ENCODE assay signal across 21 cellular contexts in the genomic region with DNA sequence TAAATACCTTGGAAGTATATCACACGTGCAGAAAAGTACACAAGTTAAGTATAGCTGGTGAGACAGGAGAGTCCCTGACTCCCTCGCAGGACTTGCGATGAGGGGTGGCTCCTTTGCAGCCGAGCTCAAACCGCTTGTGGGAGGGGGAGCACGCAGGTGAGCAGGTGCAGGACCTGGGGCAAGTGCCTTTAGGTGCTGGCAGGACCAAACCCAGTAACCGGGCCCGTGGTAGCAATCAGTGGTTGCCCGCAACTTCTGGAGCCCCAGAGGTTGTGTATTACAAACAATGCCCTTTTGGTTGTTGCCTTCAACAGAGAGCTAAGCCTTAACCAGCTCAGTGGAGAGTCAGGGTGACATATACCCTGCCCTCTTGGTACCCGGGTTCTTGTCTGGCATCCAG.
DNase-seq lines count a peak whose midpoint lies in the region; ATAC-seq, FAIRE-seq and TF ChIP-seq lines count a peak whose summit lies in the region.
"Had no signal": no experiment of that assay in that cellular context is flagged by ENCODE, and none has a peak within 500 bp of the region (broad histone marks: within the 10 kb centered on the region; RNA-seq: fewer than 3 reads in every experiment).

No MANE protein-coding gene starts in this region.

- no peaks in the 10 kb centered on the region for H3K27me3 Mint-ChIP-seq in endodermal cell (ENCODE audit: insufficient read depth)

- TF ChIP-seq CTCF in kidney (IDR thresholded peaks at IDR 0.05; ENCODE audit: borderline replicate concordance, extremely low read depth, insufficient read depth) (no peak), spleen (IDR thresholded peaks at IDR 0.05 in 8 of 11, conservative IDR thresholded peaks at IDR 0.05 in 3 of 11) (no peak), breast epithelium (IDR thresholded peaks at IDR 0.05) (no peak), endodermal cell (conservative IDR thresholded peaks at IDR 0.05) (no peak)

- TF ChIP-seq POLR2A in spleen (IDR thresholded peaks at IDR 0.05) (no peak), breast epithelium (IDR thresholded peaks at IDR 0.05) (no peak)

- no peaks in the 10 kb centered on the region for H3K9me3 Mint-ChIP-seq in endodermal cell
- H3K9me3 Mint-ChIP-seq: CD4-positive, alpha-beta T cell; CD8-positive, alpha-beta memory T cell; GM23338; H9 had no signal

- ATAC-seq in right cardiac atrium = no peak
- no peak for ATAC-seq in left cardiac atrium
- ATAC-seq: GM23338, HCT116 had no signal

- intact Hi-C loops in right cardiac atrium (cut with DNase I) = no loop called here
- intact Hi-C loops in left cardiac atrium (cut with DNase I) = no loop called here
- intact Hi-C loops in kidney (cut with DNase I) = no loop called here
- intact Hi-C loops in spleen (cut with DNase I; ENCODE audit: low total_unique reads) = no loop called here
- intact Hi-C loops in breast epithelium (cut with DNase I; ENCODE audit: low total_unique reads) = no loop called here

- H3K27ac Mint-ChIP-seq in endodermal cell = no peak overlapping the region
- H3K27ac Mint-ChIP-seq: CD14-positive monocyte; CD4-positive, alpha-beta T cell; GM23338; H9 had no signal

- H3K27me3 ChIP-seq in right cardiac atrium (ENCODE audit: control insufficient read depth, insufficient read depth) (no peaks in the 10 kb centered on the region), spleen (replicated peaks in 1 of 7) (no peaks in the 10 kb centered on the region), breast epithelium (no peaks in the 10 kb centered on the region), endodermal cell (ENCODE audit: control insufficient read depth, insufficient read depth, low read length, poor library complexity, severe bottlenecking) (no peaks in the 10 kb centered on the region)
- H3K27me3 ChIP-seq: BE2C; BLaER1 treated with 17β-estradiol and CSF1 and Interleukin-3, amounts not matched to agents 10 nM and 100 nM had no signal

- H3K36me3 ChIP-seq in kidney (ENCODE audit: control insufficient read depth in 1 of 2, insufficient read depth in 2 of 2, low read length in 2 of 2) (no peaks in the 10 kb centered on the region), spleen (no peaks in the 10 kb centered on the region), breast epithelium (no peaks in the 10 kb centered on the region), endodermal cell (ENCODE audit: control insufficient read depth, insufficient read depth, low read length) (no peaks in the 10 kb centered on the region)
- H3K36me3 ChIP-seq: BE2C; BLaER1 treated with 17β-estradiol and CSF1 and Interleukin-3, amounts not matched to agents 10 nM and 100 nM had no signal

- H3K9ac ChIP-seq in kidney (ENCODE audit: low read length in 2 of 2) (no peak overlapping the region), endodermal cell (ENCODE audit: extremely low read depth, low read length, poor library complexity, severe bottlenecking) (no peak overlapping the region)
- H3K9ac ChIP-seq: BLaER1 treated with 17β-estradiol and CSF1 and Interleukin-3, amounts not matched to agents 10 nM and 100 nM had no signal

- FAIRE-seq in kidney (lab: Jason Lieb, UNC) = no peak
- FAIRE-seq: D721Med, GM12891, GM18507 had no signal

- 95% methylated on average over 10 of the region's 10 CpGs for WGBS in right cardiac atrium
- 88 to 94% (median 91%) methylated on average over 9 to 10 of the region's 10 CpGs for WGBS in spleen, 5 donors
- 89 to 94% methylated on average over 8 to 10 of the region's 10 CpGs for WGBS in endodermal cell (ENCODE audit: insufficient coverage in 1 of 2, insufficient read length in 1 of 2), 2 experiments

- DNase-seq in right cardiac atrium (peak in 2 of 3 donors; percentile 14 to 25), left cardiac atrium (no peak), kidney (peak; percentile 62), spleen (peak; percentile 64), breast epithelium (ENCODE audit: low spot score in 2 of 2) (no peak), endodermal cell (no peak)
- DNase-seq: BE2C; CD4-positive, alpha-beta T cell; CD8-positive, alpha-beta memory T cell; DMS 273 treated with DMSO at 0.1 percent for 48 hours; DMS79; EL; GDM1; H9 had no signal

- H3K27ac ChIP-seq in right cardiac atrium (ENCODE audit: low read length) = no peak overlapping the region
- H3K27ac ChIP-seq in kidney (ENCODE audit: low read depth in 2 of 2, low read length in 2 of 2) = no peak overlapping the region
- no peak overlapping the region for H3K27ac ChIP-seq in spleen
- H3K27ac ChIP-seq in breast epithelium = no peak overlapping the region
- no peak overlapping the region for H3K27ac ChIP-seq in endodermal cell (ENCODE audit: low read depth, low read length)
- H3K27ac ChIP-seq: BLaER1 treated with 17β-estradiol and CSF1 and Interleukin-3, amounts not matched to agents 10 nM and 100 nM had no signal

- no peaks in the 10 kb centered on the region for H3K9me3 ChIP-seq in right cardiac atrium (ENCODE audit: control insufficient read depth, low read length)
- no peaks in the 10 kb centered on the region for H3K9me3 ChIP-seq in kidney (ENCODE audit: control insufficient read depth in 1 of 2, low read length in 2 of 2)
- no peaks in the 10 kb centered on the region for H3K9me3 ChIP-seq in spleen
- no peaks in the 10 kb centered on the region for H3K9me3 ChIP-seq in breast epithelium
- H3K9me3 ChIP-seq in endodermal cell (ENCODE audit: control insufficient read depth, low read length) = no peaks in the 10 kb centered on the region
- H3K9me3 ChIP-seq: BE2C; BLaER1 treated with 17β-estradiol and CSF1 and Interleukin-3, amounts not matched to agents 10 nM and 100 nM had no signal

- H3K4me1 Mint-ChIP-seq in endodermal cell = peaks cover 6% of the 10 kb centered on the region
- H3K4me1 Mint-ChIP-seq: CD14-positive monocyte; CD8-positive, alpha-beta memory T cell had no signal

- H3K4me3 ChIP-seq in right cardiac atrium (ENCODE audit: low read length) (no peak overlapping the region), kidney (ENCODE audit: low read length in 2 of 2) (no peak overlapping the region), spleen (no peak overlapping the region), breast epithelium (no peak overlapping the region), endodermal cell (ENCODE audit: low read length) (no peak overlapping the region)
- H3K4me3 ChIP-seq: BLaER1 treated with 17β-estradiol and CSF1 and Interleukin-3, amounts not matched to agents 10 nM and 100 nM; GM23338 had no signal

- H3K4me1 ChIP-seq in right cardiac atrium (ENCODE audit: control insufficient read depth, insufficient read depth, low read length) = peaks cover 2% of the 10 kb centered on the region
- H3K4me1 ChIP-seq in kidney (ENCODE audit: control insufficient read depth in 1 of 2, insufficient read depth in 1 of 2, low read depth in 1 of 2, low read length in 2 of 2) = peaks cover 0 to 4% of the 10 kb centered on the region in 2 donors
- H3K4me1 ChIP-seq in spleen = no peaks in the 10 kb centered on the region
- H3K4me1 ChIP-seq in breast epithelium = no peaks in the 10 kb centered on the region
- H3K4me1 ChIP-seq in endodermal cell (ENCODE audit: control insufficient read depth, insufficient read depth, low read length) = no peaks in the 10 kb centered on the region
- H3K4me1 ChIP-seq: BE2C; BLaER1 treated with 17β-estradiol and CSF1 and Interleukin-3, amounts not matched to agents 10 nM and 100 nM had no signal

- no peak overlapping the region for H3K4me3 Mint-ChIP-seq in endodermal cell
- H3K4me3 Mint-ChIP-seq: CD14-positive monocyte; CD4-positive, alpha-beta T cell; CD8-positive, alpha-beta memory T cell; GM23338; H9 had no signal

- H3K36me3 Mint-ChIP-seq in endodermal cell (ENCODE audit: low read depth) = no peaks in the 10 kb centered on the region
- H3K36me3 Mint-ChIP-seq: CD14-positive monocyte; CD8-positive, alpha-beta memory T cell had no signal

Comparison
In these comparisons a context has a peak if more than half of its experiments do, and no peak if none do; other contexts are left out.
1. DNase-seq: peak in right cardiac atrium (2 of 3), kidney (single experiment) and spleen (single experiment); none in left cardiac atrium (single experiment), breast epithelium (0 of 2) and endodermal cell (single experiment).